19 cellular contexts compared by ENCODE assay signal in the genomic region with DNA sequence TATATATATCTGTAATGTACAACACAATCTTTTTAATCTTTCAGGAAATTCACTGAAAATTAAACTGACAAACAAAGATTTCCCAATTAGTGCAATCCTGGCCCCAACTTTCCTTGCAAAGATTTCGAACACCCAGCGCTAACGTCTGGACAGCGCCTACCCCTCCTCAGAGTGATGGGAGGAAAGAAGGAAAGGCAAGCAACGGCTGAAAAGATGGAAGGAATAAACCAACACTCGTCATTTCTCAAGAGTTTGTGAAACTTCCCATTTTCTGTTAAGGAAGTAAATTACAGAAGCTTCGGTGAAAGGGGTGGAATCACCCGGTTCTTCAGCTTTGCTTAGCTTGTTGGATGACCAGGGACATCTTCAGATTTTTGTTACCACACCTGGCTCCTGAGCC.
"Had no signal": no experiment of that assay in that cellular context is flagged by ENCODE, and none has a peak within 500 bp of the region (broad histone marks: within the 10 kb centered on the region; RNA-seq: fewer than 3 reads in every experiment).

No MANE protein-coding gene starts in this region.

- H3K9me3 ChIP-seq: right lobe of liver, vagina had no signal

- H3K4me1 ChIP-seq: left lung, right lobe of liver, vagina had no signal

- H3K36me3 ChIP-seq: left lung, right lobe of liver, vagina had no signal

- H3K27ac ChIP-seq: right lobe of liver, skin epidermis, vagina, VCaP had no signal

- H3K27me3 ChIP-seq: left lung, right lobe of liver, vagina had no signal

- H3K4me3 ChIP-seq: left lung, lung, right lobe of liver, skin epidermis, vagina had no signal

- DNase-seq: activated CD4-positive, alpha-beta T cell treated with anti-CD3 and anti-CD28 coated beads, Interleukin-2, amount 10 ng/mL, durations not matched to agents 7 days and 5 days; activated CD4-positive, CD25-positive, alpha-beta regulatory T cell treated with anti-CD3 and anti-CD28 coated beads, Interleukin-2, amount 50 U/mL, for 72 hours; activated CD8-positive, alpha-beta memory T cell treated with anti-CD3 and anti-CD28 coated beads, Interleukin-2, amount 10 ng/mL, durations not matched to agents 7 days and 5 days; activated CD8-positive, alpha-beta T cell treated with anti-CD3 and anti-CD28 coated beads for 36 hours; activated gamma-delta T cell; activated naive CD4-positive, alpha-beta T cell treated with anti-CD3 and anti-CD28 coated beads, Interleukin-2, amount 50 U/mL, for 16 hours; activated T-cell treated with anti-CD3 and anti-CD28 coated beads for 4 hours; anterior cingulate cortex; caudate nucleus; effector CD8-positive, alpha-beta T cell; foreskin melanocyte; left lung; naive thymus-derived CD4-positive, alpha-beta T cell; right lobe of liver; stimulated activated CD4-positive, alpha-beta T cell treated with anti-CD3 and anti-CD28 coated beads, Interleukin-2, amount 100 ng/mL, for 24 hours had no signal
